In the genomic region with DNA sequence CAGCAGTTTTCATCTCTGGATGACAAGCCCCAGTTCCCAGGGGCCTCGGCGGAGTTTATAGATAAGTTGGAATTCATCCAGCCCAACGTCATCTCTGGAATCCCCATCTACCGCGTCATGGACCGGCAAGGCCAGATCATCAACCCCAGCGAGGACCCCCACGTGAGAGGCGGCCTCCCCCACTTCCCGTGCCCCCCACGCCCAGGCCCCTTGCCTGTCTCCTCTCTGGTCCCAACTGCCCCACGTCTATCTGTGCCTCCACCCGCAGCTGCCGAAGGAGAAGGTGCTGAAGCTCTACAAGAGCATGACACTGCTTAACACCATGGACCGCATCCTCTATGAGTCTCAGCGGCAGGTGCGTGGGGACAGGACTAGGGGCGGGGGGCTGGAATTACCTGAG, we compare ENCODE assay signal across 18 cellular contexts. TPM values are rescaled to one million over a fixed set of nuclear protein-coding genes. Genes with fewer than 3 reads are reported as not detected.
"Had no signal": no experiment of that assay in that cellular context is flagged by ENCODE, and none has a peak within 500 bp of the region (broad histone marks: within the 10 kb centered on the region; RNA-seq: fewer than 3 reads in every experiment).

No MANE protein-coding gene starts in this region.

- H3K36me3 ChIP-seq: uterus had no signal

- H3K4me3 ChIP-seq: prostate gland, right lobe of liver, thoracic aorta, uterus had no signal

- ATAC-seq: foreskin keratinocyte, T-cell had no signal

- H3K9me3 ChIP-seq: prostate gland, right lobe of liver, thoracic aorta, uterus had no signal

- DNase-seq: activated CD4-positive, alpha-beta T cell treated with anti-CD3 and anti-CD28 coated beads, Interleukin-2, amount 10 ng/mL, durations not matched to agents 7 days and 5 days; activated CD8-positive, alpha-beta memory T cell treated with anti-CD3 and anti-CD28 coated beads for 24 hours; activated naive CD4-positive, alpha-beta T cell; activated naive CD8-positive, alpha-beta T cell treated with anti-CD3 and anti-CD28 coated beads, Interleukin-2, amount 10 ng/mL, durations not matched to agents 7 days and 5 days; anterior cingulate cortex; brain microvascular endothelial cell; cerebellar nuclear complex; effector memory CD4-positive, alpha-beta T cell; foreskin keratinocyte; mesenchymal stem cell; natural killer cell; nucleus accumbens; right lobe of liver; T-cell; T-helper 9 cell; uterus had no signal

- H3K27me3 ChIP-seq: brain microvascular endothelial cell, foreskin keratinocyte, right lobe of liver, uterus had no signal

- H3K4me1 ChIP-seq: uterus had no signal

- H3K27ac ChIP-seq: brain microvascular endothelial cell, foreskin keratinocyte, thoracic aorta, uterus had no signal

RNA-seq across cellular contexts. Expression of a gene that starts 32.3 kb away (rescaled TPM):
- total RNA-seq: activated CD4-positive, alpha-beta T cell treated with anti-CD3 and anti-CD28 coated beads, Interleukin-2, amount 10 ng/mL, durations not matched to agents 7 days and 5 days; activated naive CD8-positive, alpha-beta T cell treated with anti-CD3 and anti-CD28 coated beads, Interleukin-2, amount 10 ng/mL, durations not matched to agents 7 days and 5 days; foreskin keratinocyte; natural killer cell; prostate gland; right lobe of liver; thoracic aorta; uterus had no signal
